In the genomic region with DNA sequence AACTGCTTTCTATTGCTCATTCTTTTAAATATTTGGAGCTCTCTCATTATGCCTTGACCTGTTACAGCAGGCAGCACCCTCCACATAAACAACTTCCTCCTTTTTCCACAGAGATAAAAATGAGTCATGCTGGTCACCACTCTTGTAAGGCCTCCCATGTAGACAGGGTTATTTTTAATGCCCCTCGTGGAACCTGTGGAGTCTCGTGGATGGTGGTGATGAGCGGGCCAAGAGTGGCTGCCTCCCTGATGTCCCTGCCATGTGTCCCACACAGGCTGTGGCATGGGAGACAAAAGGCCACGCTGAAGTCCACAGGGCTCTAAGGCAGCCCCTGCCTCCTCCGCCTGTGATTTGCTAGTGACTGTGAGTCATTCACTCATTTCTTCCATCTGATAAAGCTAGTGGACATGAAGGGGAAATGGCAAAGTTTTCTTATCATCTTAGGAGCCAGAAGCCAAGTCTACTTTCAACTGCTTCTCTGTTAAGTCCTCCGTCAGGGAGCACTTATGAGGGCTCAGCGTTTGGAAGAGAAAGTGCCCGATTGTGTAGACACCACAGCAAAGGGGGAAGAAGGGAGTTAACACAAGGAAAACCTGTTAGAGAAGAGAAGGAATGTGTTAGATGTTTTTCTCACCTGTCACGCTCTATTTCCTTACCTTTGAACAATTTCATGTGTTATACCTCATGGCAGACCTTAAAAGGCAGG, we compare ENCODE assay signal across 10 cellular contexts.
DNase-seq lines count a peak whose midpoint lies in the region; ATAC-seq, FAIRE-seq and TF ChIP-seq lines count a peak whose summit lies in the region.
"Had no signal": no experiment of that assay in that cellular context is flagged by ENCODE, and none has a peak within 500 bp of the region (broad histone marks: within the 10 kb centered on the region; RNA-seq: fewer than 3 reads in every experiment).

No MANE protein-coding gene starts in this region.

- no peaks in the 10 kb centered on the region for H3K79me2 ChIP-seq in Karpas-422 (ENCODE audit: low read length)

- H3K9me3 ChIP-seq in esophagus squamous epithelium (no peaks in the 10 kb centered on the region), ovary (no peaks in the 10 kb centered on the region), Karpas-422 (ENCODE audit: low read length) (no peaks in the 10 kb centered on the region)
- no peaks in the 10 kb centered on the region for H3K9me3 ChIP-seq in CD8-positive, alpha-beta T cell (ENCODE audit: low read length)

- H3K27ac ChIP-seq in esophagus squamous epithelium (peak overlapping the region; percentile 59 to 85 (median 76)), ovary (peak overlapping the region in 1 of 2 donors; percentile 62), Karpas-422 (ENCODE audit: low read length) (no peak overlapping the region)
- no peak overlapping the region for H3K27ac ChIP-seq in CD8-positive, alpha-beta T cell (ENCODE audit: low read depth, low read length)
- H3K27ac ChIP-seq: KMS-11 had no signal

- H2AFZ ChIP-seq in Karpas-422 (ENCODE audit: low read length) = no peak overlapping the region

- no peaks in the 10 kb centered on the region for H3K9me2 ChIP-seq in Karpas-422 (replicated peaks; ENCODE audit: insufficient read depth, low read length)

- peak overlapping the region in 1 of 4 donors; percentile 45 for H3K4me3 ChIP-seq in esophagus squamous epithelium
- H3K4me3 ChIP-seq in ovary = no peak overlapping the region
- H3K4me3 ChIP-seq in Karpas-422 (ENCODE audit: low read length) = no peak overlapping the region
- H3K4me3 ChIP-seq in CD8-positive, alpha-beta T cell (ENCODE audit: low read depth, low read length) = no peak overlapping the region

- no peaks in the 10 kb centered on the region for H3K27me3 Mint-ChIP-seq in Calu3 (ENCODE audit: unreplicated experiment)
- H3K27me3 Mint-ChIP-seq in CD8-positive, alpha-beta T cell (ENCODE audit: low read depth) = no peaks in the 10 kb centered on the region
- no peaks in the 10 kb centered on the region for H3K27me3 Mint-ChIP-seq in activated CD4-positive, alpha-beta T cell treated with anti-CD3 and anti-CD28 coated beads for 36 hours
- H3K27me3 Mint-ChIP-seq: activated naive CD4-positive, alpha-beta T cell treated with anti-CD3 and anti-CD28 coated beads, Interleukin-2, amount 50 U/mL, for 24 hours had no signal

- H4K20me1 ChIP-seq in Karpas-422 (ENCODE audit: insufficient read depth, low read depth, low read length) = no peaks in the 10 kb centered on the region

- H3K27me3 ChIP-seq in esophagus squamous epithelium (no peaks in the 10 kb centered on the region), ovary (no peaks in the 10 kb centered on the region), Karpas-422 (ENCODE audit: low read length) (no peaks in the 10 kb centered on the region)
- H3K27me3 ChIP-seq in CD8-positive, alpha-beta T cell (ENCODE audit: insufficient read depth, low read length) = no peaks in the 10 kb centered on the region

- WGBS in esophagus squamous epithelium, 2 donors = 51 to 56% methylated on average over 8 of the region's 9 CpGs
- WGBS in ovary, 3 donors = 45 to 59% (median 50%) methylated on average over 9 of the region's 9 CpGs

- no peak for ATAC-seq in CD8-positive, alpha-beta T cell
- no peak for ATAC-seq in GM21367 (IDR thresholded peaks at IDR 0.05; ENCODE audit: unreplicated experiment)
- no peak for ATAC-seq in activated CD4-positive, alpha-beta T cell treated with anti-CD3 and anti-CD28 coated beads for 36 hours

- H3K9me3 Mint-ChIP-seq in Calu3 (ENCODE audit: low read depth, unreplicated experiment) = no peaks in the 10 kb centered on the region
- peaks cover 6% of the 10 kb centered on the region for H3K9me3 Mint-ChIP-seq in CD8-positive, alpha-beta T cell
- peaks cover 7% of the 10 kb centered on the region for H3K9me3 Mint-ChIP-seq in activated CD4-positive, alpha-beta T cell treated with anti-CD3 and anti-CD28 coated beads for 36 hours (ENCODE audit: low read depth)

- no TSS peak for BruUV-seq in Calu3 (replicated peaks; lab: Mats Ljungman, UMichigan)

- H3K27ac Mint-ChIP-seq in Calu3 (ENCODE audit: unreplicated experiment) = peak overlapping the region; percentile 93
- no peak overlapping the region for H3K27ac Mint-ChIP-seq in CD8-positive, alpha-beta T cell
- H3K27ac Mint-ChIP-seq in activated CD4-positive, alpha-beta T cell treated with anti-CD3 and anti-CD28 coated beads for 36 hours = no peak overlapping the region
- H3K27ac Mint-ChIP-seq: activated naive CD4-positive, alpha-beta T cell treated with anti-CD3 and anti-CD28 coated beads, Interleukin-2, amount 50 U/mL, for 24 hours had no signal

- no peak overlapping the region for H3K4me2 ChIP-seq in Karpas-422 (ENCODE audit: low read depth, low read length, poor library complexity, severe bottlenecking)
- H3K4me2 ChIP-seq: KMS-11 had no signal

- CTCF ChIA-PET in Calu3 (lab: Charles Lee) = interaction anchor here (0.7 to 2.0 kb wide), 2 partner anchors 101 to 121 kb away, joined by 3 to 4 read pairs; a partner anchor contains a TSS
- CTCF ChIA-PET in CD8-positive, alpha-beta T cell (lab: Charles Lee) = no interaction called here
- CTCF ChIA-PET in activated CD4-positive, alpha-beta T cell treated with anti-CD3 and anti-CD28 coated beads for 36 hours (lab: Charles Lee) = no interaction called here

- peaks cover 9% of the 10 kb centered on the region for H3K4me1 Mint-ChIP-seq in Calu3 (ENCODE audit: low read depth, unreplicated experiment)
- no peaks in the 10 kb centered on the region for H3K4me1 Mint-ChIP-seq in CD8-positive, alpha-beta T cell (ENCODE audit: low read depth)
- H3K4me1 Mint-ChIP-seq in activated CD4-positive, alpha-beta T cell treated with anti-CD3 and anti-CD28 coated beads for 36 hours = no peaks in the 10 kb centered on the region
- H3K4me1 Mint-ChIP-seq: activated naive CD4-positive, alpha-beta T cell treated with anti-CD3 and anti-CD28 coated beads, Interleukin-2, amount 50 U/mL, for 24 hours had no signal

- no peak for TF ChIP-seq EP300 in ovary (IDR thresholded peaks at IDR 0.05)

- TF ChIP-seq CTCF in Calu3 (IDR thresholded peaks at IDR 0.05; ENCODE audit: unreplicated experiment) = no peak
- no peak for TF ChIP-seq CTCF in esophagus squamous epithelium (IDR thresholded peaks at IDR 0.05)
- no peak for TF ChIP-seq CTCF in ovary (IDR thresholded peaks at IDR 0.05)
- no peak for TF ChIP-seq CTCF in CD8-positive, alpha-beta T cell (IDR thresholded peaks at IDR 0.05)

- H3K36me3 Mint-ChIP-seq in Calu3 (ENCODE audit: insufficient read depth, unreplicated experiment) = peaks cover 20% of the 10 kb centered on the region
- no peaks in the 10 kb centered on the region for H3K36me3 Mint-ChIP-seq in CD8-positive, alpha-beta T cell
- H3K36me3 Mint-ChIP-seq in activated CD4-positive, alpha-beta T cell treated with anti-CD3 and anti-CD28 coated beads for 36 hours (ENCODE audit: low read depth) = no peaks in the 10 kb centered on the region
- H3K36me3 Mint-ChIP-seq: activated naive CD4-positive, alpha-beta T cell treated with anti-CD3 and anti-CD28 coated beads, Interleukin-2, amount 50 U/mL, for 24 hours had no signal

- TF ChIP-seq POLR2A in esophagus squamous epithelium (IDR thresholded peaks at IDR 0.05) (no peak), ovary (IDR thresholded peaks at IDR 0.05) (no peak)

- peak; percentile 38 for DNase-seq in Calu3
- DNase-seq in RCC 7860 (ENCODE audit: low spot score) = peak; percentile 45
- DNase-seq in esophagus squamous epithelium (lab: John Stamatoyannopoulos, UW) = no peak
- peak; percentile 21 to 46 (median 25) for DNase-seq in ovary
- DNase-seq in Karpas-422 = no peak
- no peak for DNase-seq in CD8-positive, alpha-beta T cell
- no peak for DNase-seq in activated CD4-positive, alpha-beta T cell treated with anti-CD3 and anti-CD28 coated beads for 36 hours

- H3K4me1 ChIP-seq in esophagus squamous epithelium = peaks cover 8 to 37% (median 12%) of the 10 kb centered on the region in 3 donors
- peaks cover 8% of the 10 kb centered on the region for H3K4me1 ChIP-seq in ovary (ENCODE audit: insufficient read depth)
- H3K4me1 ChIP-seq in Karpas-422 (ENCODE audit: low read length) = no peaks in the 10 kb centered on the region; the same call in 1 of the 2 replicates
- no peaks in the 10 kb centered on the region for H3K4me1 ChIP-seq in CD8-positive, alpha-beta T cell (ENCODE audit: insufficient read depth, low read length)

- FAIRE-seq in RCC 7860 (lab: Jason Lieb, UNC) = no peak

- H3K4me3 Mint-ChIP-seq in Calu3 (ENCODE audit: low read depth, unreplicated experiment) = peak overlapping the region; percentile 65
- H3K4me3 Mint-ChIP-seq in CD8-positive, alpha-beta T cell = no peak overlapping the region
- no peak overlapping the region for H3K4me3 Mint-ChIP-seq in activated CD4-positive, alpha-beta T cell treated with anti-CD3 and anti-CD28 coated beads for 36 hours
- H3K4me3 Mint-ChIP-seq: activated naive CD4-positive, alpha-beta T cell treated with anti-CD3 and anti-CD28 coated beads, Interleukin-2, amount 50 U/mL, for 24 hours had no signal

- no peak overlapping the region for H3K9ac ChIP-seq in Karpas-422 (ENCODE audit: low read length)
- H3K9ac ChIP-seq: KMS-11 had no signal

- intact Hi-C loops in Calu3 (cut with micrococcal nuclease; ENCODE audit: unreplicated experiment) = loop anchor here (2.0 kb wide), 3 partner anchors 80 to 116 kb away; no protein-coding TSS in a partner anchor
- intact Hi-C loops in esophagus squamous epithelium (cut with DNase I) = no loop called here
- intact Hi-C loops in ovary (cut with DNase I) = no loop called here
- intact Hi-C loops in CD8-positive, alpha-beta T cell (cut with DNase I, micrococcal nuclease) = no loop called here
- intact Hi-C loops in activated CD4-positive, alpha-beta T cell treated with anti-CD3 and anti-CD28 coated beads for 36 hours (cut with DNase I, micrococcal nuclease) = no loop called here

- POLR2A ChIA-PET in CD8-positive, alpha-beta T cell (lab: Charles Lee) = no interaction called here
- POLR2A ChIA-PET in activated CD4-positive, alpha-beta T cell treated with anti-CD3 and anti-CD28 coated beads for 36 hours (lab: Charles Lee) = no interaction called here

- H3K36me3 ChIP-seq in esophagus squamous epithelium (no peaks in the 10 kb centered on the region), ovary (no peaks in the 10 kb centered on the region), Karpas-422 (ENCODE audit: insufficient read depth, low read length) (no peaks in the 10 kb centered on the region)
- H3K36me3 ChIP-seq in CD8-positive, alpha-beta T cell (ENCODE audit: insufficient read depth, low read length) = no peaks in the 10 kb centered on the region

Comparison
In these comparisons a context has a peak if more than half of its experiments do, and no peak if none do; other contexts are left out.
1. DNase-seq: peak in Calu3 (single experiment), RCC 7860 (single experiment) and ovary (5 of 5); none in esophagus squamous epithelium (single experiment), Karpas-422 (single experiment), CD8-positive, alpha-beta T cell (0 of 7) and activated CD4-positive, alpha-beta T cell treated with anti-CD3 and anti-CD28 coated beads for 36 hours (single experiment).
2. H3K27ac ChIP-seq: peak in esophagus squamous epithelium (4 of 4); none in Karpas-422 (single experiment) and CD8-positive, alpha-beta T cell (single experiment).